25 cellular contexts compared by ENCODE assay signal in the genomic region with DNA sequence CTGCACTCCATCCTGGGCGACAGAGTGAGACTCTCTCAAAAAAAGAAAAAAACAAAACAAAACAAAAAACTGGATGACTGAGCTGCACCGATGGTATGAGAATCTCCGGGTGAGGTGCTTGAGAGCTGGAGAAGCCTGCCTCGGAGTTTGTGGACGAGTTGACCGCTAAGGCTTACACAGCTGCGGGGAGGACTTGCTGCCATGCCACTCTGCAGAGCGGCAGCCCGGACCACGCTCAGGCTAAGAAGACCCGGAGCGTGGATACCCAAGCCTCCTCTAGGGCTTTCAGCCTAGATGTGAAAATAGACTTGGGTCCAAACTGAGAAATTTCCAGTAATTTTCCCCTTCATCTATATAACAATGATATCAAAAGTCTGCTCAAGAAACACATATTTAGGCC. TPM values are rescaled to one million over a fixed set of nuclear protein-coding genes. Genes with fewer than 3 reads are reported as not detected.
DNase-seq lines count a peak whose midpoint lies in the region; ATAC-seq and TF ChIP-seq lines count a peak whose summit lies in the region.
"Had no signal": no experiment of that assay in that cellular context is flagged by ENCODE, and none has a peak within 500 bp of the region (broad histone marks: within the 10 kb centered on the region; RNA-seq: fewer than 3 reads in every experiment).

No MANE protein-coding gene starts in this region.

- H3K27ac Mint-ChIP-seq in natural killer cell (peak overlapping the region; percentile 42 to 70), T-helper 17 cell (peak overlapping the region; percentile 59), memory B cell (peak overlapping the region; percentile 75)
- H3K27ac Mint-ChIP-seq in natural killer cell treated with Interleukin-12 subunit alpha and Interleukin-12 subunit beta and Interleukin-15 and Interleukin-18, amount 100 ng/mL, for 72 hours: peak overlapping the region in 1 of 2 donors; percentile 76

- no peaks in the 10 kb centered on the region for H3K27me3 Mint-ChIP-seq in natural killer cell (ENCODE audit: low read depth in 2 of 2)
- no peaks in the 10 kb centered on the region for H3K27me3 Mint-ChIP-seq in natural killer cell treated with Interleukin-12 subunit alpha and Interleukin-12 subunit beta and Interleukin-15 and Interleukin-18, amount 100 ng/mL, for 72 hours
- H3K27me3 Mint-ChIP-seq in T-helper 17 cell: no peaks in the 10 kb centered on the region
- H3K27me3 Mint-ChIP-seq in memory B cell: no peaks in the 10 kb centered on the region

- DNase-seq in natural killer cell (no peak), T-helper 17 cell (no peak), memory B cell (ENCODE audit: low spot score in 2 of 2) (no peak), GDM1 (lab: John Stamatoyannopoulos, UW) (no peak)
- DNase-seq in natural killer cell treated with Interleukin-12 subunit alpha and Interleukin-12 subunit beta and Interleukin-15 and Interleukin-18, amount 100 ng/mL, for 72 hours (ENCODE audit: low spot score): no peak
- no peak for DNase-seq in effector CD4-positive, alpha-beta T cell
- DNase-seq: C1 segment of cervical spinal cord; Calu3; DMS79 treated with DMSO at 0.1 percent for 48 hours; GOT3; HCEC 1CT; IMR-90; NCI-H1048; NCI-H1417; NCI-H1694; NCI-H2029 treated with DMSO at 0.1 percent for 48 hours; NCI-H446 treated with DMSO at 0.1 percent for 48 hours; NCI-H526; NCI-H82; NK-92 treated with Interleukin-12 subunit alpha and Interleukin-12 subunit beta, amount 100 ng/mL, for 24 hours had no signal

- no peaks in the 10 kb centered on the region for H3K9me3 Mint-ChIP-seq in natural killer cell
- H3K9me3 Mint-ChIP-seq in natural killer cell treated with Interleukin-12 subunit alpha and Interleukin-12 subunit beta and Interleukin-15 and Interleukin-18, amount 100 ng/mL, for 72 hours: no peaks in the 10 kb centered on the region
- H3K9me3 Mint-ChIP-seq in memory B cell: no peaks in the 10 kb centered on the region

- intact Hi-C loops in natural killer cell (cut with micrococcal nuclease): no loop called here

- no peak for ATAC-seq in natural killer cell
- no peak for ATAC-seq in natural killer cell treated with Interleukin-12 subunit alpha and Interleukin-12 subunit beta and Interleukin-15 and Interleukin-18, amount 100 ng/mL, for 72 hours
- ATAC-seq in T-helper 17 cell: no peak
- ATAC-seq in memory B cell (ENCODE audit: low read depth): no peak
- no peak for ATAC-seq in HG02981 (IDR thresholded peaks at IDR 0.05; ENCODE audit: unreplicated experiment)
- ATAC-seq: A549, PC-3, Right ventricle myocardium inferior had no signal

- H3K4me1 Mint-ChIP-seq in natural killer cell: peaks cover 49 to 52% of the 10 kb centered on the region in 2 donors
- peaks cover 23 to 37% of the 10 kb centered on the region in 2 donors for H3K4me1 Mint-ChIP-seq in natural killer cell treated with Interleukin-12 subunit alpha and Interleukin-12 subunit beta and Interleukin-15 and Interleukin-18, amount 100 ng/mL, for 72 hours (ENCODE audit: low read depth in 2 of 2)
- peaks cover 24% of the 10 kb centered on the region for H3K4me1 Mint-ChIP-seq in T-helper 17 cell
- peaks cover 19% of the 10 kb centered on the region for H3K4me1 Mint-ChIP-seq in memory B cell

- no peaks in the 10 kb centered on the region for H3K9me3 ChIP-seq in T-helper 17 cell (ENCODE audit: control insufficient read depth, low read length, poor library complexity, severe bottlenecking)
- H3K9me3 ChIP-seq: A549, SJSA1 had no signal

- H3K4me3 Mint-ChIP-seq in natural killer cell (no peak overlapping the region), T-helper 17 cell (no peak overlapping the region), memory B cell (no peak overlapping the region)
- H3K4me3 Mint-ChIP-seq in natural killer cell treated with Interleukin-12 subunit alpha and Interleukin-12 subunit beta and Interleukin-15 and Interleukin-18, amount 100 ng/mL, for 72 hours: no peak overlapping the region

- TF ChIP-seq CTCF in natural killer cell (IDR thresholded peaks at IDR 0.05): no peak

- H3K36me3 Mint-ChIP-seq in natural killer cell (peaks cover 7% of the 10 kb centered on the region), T-helper 17 cell (ENCODE audit: low read depth) (no peaks in the 10 kb centered on the region), memory B cell (peaks cover 11% of the 10 kb centered on the region)
- no peaks in the 10 kb centered on the region for H3K36me3 Mint-ChIP-seq in natural killer cell treated with Interleukin-12 subunit alpha and Interleukin-12 subunit beta and Interleukin-15 and Interleukin-18, amount 100 ng/mL, for 72 hours

RNA-seq across cellular contexts. Expression of a gene that starts 16.0 kb away (rescaled TPM):
- 10 to 100 TPM; 32.5 to 56.3 (median 56.2) TPM for total RNA-seq in natural killer cell
- 10 to 100 TPM; 40.3 to 55.7 TPM for total RNA-seq in natural killer cell treated with Interleukin-12 subunit alpha and Interleukin-12 subunit beta and Interleukin-15 and Interleukin-18, amount 100 ng/mL, for 72 hours
- 10 to 100 TPM; 15.1 to 15.5 TPM for total RNA-seq in T-helper 17 cell
- total RNA-seq: IMR-90 had no signal

RNA-seq across cellular contexts. Expression of a gene that starts 56.6 kb away (rescaled TPM):
- total RNA-seq in natural killer cell (1 to 10 TPM in 2 of 3 donors, under 1 TPM in 1; 0.92 to 1.8 (median 1.1) TPM), T-helper 17 cell (1 to 10 TPM; 1.4 to 2.1 TPM)
- total RNA-seq in natural killer cell treated with Interleukin-12 subunit alpha and Interleukin-12 subunit beta and Interleukin-15 and Interleukin-18, amount 100 ng/mL, for 72 hours: 1 to 10 TPM; 2.3 to 4.2 TPM

RNA-seq across cellular contexts. Expression of a gene that starts 56.7 kb away (rescaled TPM):
- total RNA-seq in natural killer cell (10 to 100 TPM; 23.9 to 31.8 (median 24.2) TPM), T-helper 17 cell (10 to 100 TPM; 18.0 to 19.7 TPM)
- 10 to 100 TPM; 28.1 to 33.6 TPM for total RNA-seq in natural killer cell treated with Interleukin-12 subunit alpha and Interleukin-12 subunit beta and Interleukin-15 and Interleukin-18, amount 100 ng/mL, for 72 hours
